In genomic region chr18:74331404-74331803, GRCh38 we compare ENCODE assay signal across 8 cellular contexts. TPM values are rescaled to one million over a fixed set of nuclear protein-coding genes. Genes with fewer than 3 reads are reported as not detected.
DNase-seq lines count a peak whose midpoint lies in the region; ATAC-seq and TF ChIP-seq lines count a peak whose summit lies in the region.

No MANE protein-coding gene starts in this region.

- in situ Hi-C loops in GM13976 (cut with MboI; ENCODE audit: low sequenced_read_pairs, unreplicated experiment), result no loop called here

- POLR2A ChIA-PET in activated CD8-positive, alpha-beta T cell treated with anti-CD3 and anti-CD28 coated beads for 36 hours (lab: Charles Lee), result no interaction called here
- POLR2A ChIA-PET in activated CD8-positive, alpha-beta T cell treated with anti-CD3 and anti-CD28 coated beads, Interleukin-2, amount 10 ng/mL, durations not matched to agents 7 days and 5 days (lab: Charles Lee), result no interaction called here
- POLR2A ChIA-PET in CD8-positive, alpha-beta T cell (lab: Charles Lee), result no interaction called here

- no peak for ATAC-seq in activated CD8-positive, alpha-beta T cell treated with anti-CD3 and anti-CD28 coated beads for 36 hours
- ATAC-seq in activated CD8-positive, alpha-beta T cell treated with anti-CD3 and anti-CD28 coated beads, Interleukin-2, amount 10 ng/mL, durations not matched to agents 7 days and 5 days, result no peak
- ATAC-seq in upper lobe of right lung, result peak; percentile 60
- ATAC-seq in GM21381 (IDR thresholded peaks at IDR 0.05; ENCODE audit: unreplicated experiment), result no peak
- ATAC-seq in CD8-positive, alpha-beta T cell, result no peak

- H3K27ac Mint-ChIP-seq in activated CD8-positive, alpha-beta T cell treated with anti-CD3 and anti-CD28 coated beads for 36 hours, result no peak overlapping the region
- H3K27ac Mint-ChIP-seq in activated CD8-positive, alpha-beta T cell treated with anti-CD3 and anti-CD28 coated beads, Interleukin-2, amount 10 ng/mL, durations not matched to agents 7 days and 5 days, result no peak overlapping the region
- no peak overlapping the region for H3K27ac Mint-ChIP-seq in CD8-positive, alpha-beta T cell

- CTCF ChIA-PET in activated CD8-positive, alpha-beta T cell treated with anti-CD3 and anti-CD28 coated beads for 36 hours (lab: Charles Lee), result interaction anchor here (0.6 kb wide), 1 partner anchor 11 kb away, joined by 5 read pairs; no protein-coding TSS in a partner anchor
- CTCF ChIA-PET in activated CD8-positive, alpha-beta T cell treated with anti-CD3 and anti-CD28 coated beads, Interleukin-2, amount 10 ng/mL, durations not matched to agents 7 days and 5 days (lab: Charles Lee), result no interaction called here
- CTCF ChIA-PET in CD8-positive, alpha-beta T cell (lab: Charles Lee), result no interaction called here

- no peaks in the 10 kb centered on the region for H3K36me3 Mint-ChIP-seq in activated CD8-positive, alpha-beta T cell treated with anti-CD3 and anti-CD28 coated beads for 36 hours (ENCODE audit: low read depth)
- no peaks in the 10 kb centered on the region for H3K36me3 Mint-ChIP-seq in activated CD8-positive, alpha-beta T cell treated with anti-CD3 and anti-CD28 coated beads, Interleukin-2, amount 10 ng/mL, durations not matched to agents 7 days and 5 days (ENCODE audit: low read depth)
- no peaks in the 10 kb centered on the region for H3K36me3 Mint-ChIP-seq in CD8-positive, alpha-beta T cell

- no peaks in the 10 kb centered on the region for H3K9me3 ChIP-seq in upper lobe of right lung
- no peaks in the 10 kb centered on the region for H3K9me3 ChIP-seq in CD8-positive, alpha-beta T cell (ENCODE audit: low read length)

- peaks cover 3% of the 10 kb centered on the region for H3K27me3 Mint-ChIP-seq in activated CD8-positive, alpha-beta T cell treated with anti-CD3 and anti-CD28 coated beads for 36 hours
- H3K27me3 Mint-ChIP-seq in activated CD8-positive, alpha-beta T cell treated with anti-CD3 and anti-CD28 coated beads, Interleukin-2, amount 10 ng/mL, durations not matched to agents 7 days and 5 days (ENCODE audit: low read depth), result peaks cover 18% of the 10 kb centered on the region
- H3K27me3 Mint-ChIP-seq in CD8-positive, alpha-beta T cell (ENCODE audit: low read depth), result peaks cover 6% of the 10 kb centered on the region

- no peaks in the 10 kb centered on the region for H3K4me1 Mint-ChIP-seq in activated CD8-positive, alpha-beta T cell treated with anti-CD3 and anti-CD28 coated beads for 36 hours (ENCODE audit: low read depth)
- H3K4me1 Mint-ChIP-seq in activated CD8-positive, alpha-beta T cell treated with anti-CD3 and anti-CD28 coated beads, Interleukin-2, amount 10 ng/mL, durations not matched to agents 7 days and 5 days (ENCODE audit: low read depth), result peaks cover 3% of the 10 kb centered on the region
- H3K4me1 Mint-ChIP-seq in CD8-positive, alpha-beta T cell (ENCODE audit: low read depth), result no peaks in the 10 kb centered on the region

- intact Hi-C loops in activated CD8-positive, alpha-beta T cell treated with anti-CD3 and anti-CD28 coated beads for 36 hours (cut with micrococcal nuclease), result no loop called here
- intact Hi-C loops in upper lobe of right lung (cut with DNase I), result no loop called here
- intact Hi-C loops in CD8-positive, alpha-beta T cell (cut with DNase I, micrococcal nuclease), result no loop called here

- DNase-seq in activated CD8-positive, alpha-beta T cell treated with anti-CD3 and anti-CD28 coated beads for 36 hours, result no peak
- DNase-seq in activated CD8-positive, alpha-beta T cell treated with anti-CD3 and anti-CD28 coated beads, Interleukin-2, amount 10 ng/mL, durations not matched to agents 7 days and 5 days, result no peak
- DNase-seq in NCI-H69 (lab: John Stamatoyannopoulos, UW) (peak; percentile 57), fibroblast of pulmonary artery (ENCODE audit: low read depth) (peak; percentile 74), upper lobe of right lung (no peak), GM13976 (ENCODE audit: low spot score) (no peak)
- DNase-seq in CD8-positive, alpha-beta T cell, result no peak

- H3K4me1 ChIP-seq in upper lobe of right lung, result no peaks in the 10 kb centered on the region
- no peaks in the 10 kb centered on the region for H3K4me1 ChIP-seq in CD8-positive, alpha-beta T cell (ENCODE audit: insufficient read depth, low read length)

- H3K4me3 ChIP-seq in fibroblast of pulmonary artery (replicated peaks; ENCODE audit: low read depth, low read length), result no peak overlapping the region
- H3K4me3 ChIP-seq in upper lobe of right lung, result no peak overlapping the region
- no peak overlapping the region for H3K4me3 ChIP-seq in CD8-positive, alpha-beta T cell (ENCODE audit: low read depth, low read length)

- H3K27ac ChIP-seq in upper lobe of right lung, result no peak overlapping the region
- H3K27ac ChIP-seq in CD8-positive, alpha-beta T cell (ENCODE audit: low read depth, low read length), result no peak overlapping the region

- no peak overlapping the region for H3K4me3 Mint-ChIP-seq in activated CD8-positive, alpha-beta T cell treated with anti-CD3 and anti-CD28 coated beads for 36 hours
- no peak overlapping the region for H3K4me3 Mint-ChIP-seq in activated CD8-positive, alpha-beta T cell treated with anti-CD3 and anti-CD28 coated beads, Interleukin-2, amount 10 ng/mL, durations not matched to agents 7 days and 5 days
- no peak overlapping the region for H3K4me3 Mint-ChIP-seq in CD8-positive, alpha-beta T cell

- peak; percentile 15 for TF ChIP-seq CTCF in activated CD8-positive, alpha-beta T cell treated with anti-CD3 and anti-CD28 coated beads for 36 hours (IDR thresholded peaks at IDR 0.05)
- TF ChIP-seq CTCF in fibroblast of pulmonary artery (IDR thresholded peaks at IDR 0.05; ENCODE audit: low read length, missing control alignments) (peak; percentile 70), upper lobe of right lung (IDR thresholded peaks at IDR 0.05) (peak; percentile 30), GM13976 (IDR thresholded peaks at IDR 0.05; ENCODE audit: borderline replicate concordance, control extremely low read depth, extremely low read depth, insufficient read depth, missing control alignments) (no peak)
- TF ChIP-seq CTCF in CD8-positive, alpha-beta T cell (IDR thresholded peaks at IDR 0.05), result no peak

- no peaks in the 10 kb centered on the region for H3K27me3 ChIP-seq in upper lobe of right lung
- no peaks in the 10 kb centered on the region for H3K27me3 ChIP-seq in CD8-positive, alpha-beta T cell (ENCODE audit: insufficient read depth, low read length)

- H3K36me3 ChIP-seq in upper lobe of right lung, result no peaks in the 10 kb centered on the region
- no peaks in the 10 kb centered on the region for H3K36me3 ChIP-seq in CD8-positive, alpha-beta T cell (ENCODE audit: insufficient read depth, low read length)

- no peaks in the 10 kb centered on the region for H3K9me3 Mint-ChIP-seq in activated CD8-positive, alpha-beta T cell treated with anti-CD3 and anti-CD28 coated beads for 36 hours
- no peaks in the 10 kb centered on the region for H3K9me3 Mint-ChIP-seq in activated CD8-positive, alpha-beta T cell treated with anti-CD3 and anti-CD28 coated beads, Interleukin-2, amount 10 ng/mL, durations not matched to agents 7 days and 5 days (ENCODE audit: insufficient read depth)
- peaks cover 3% of the 10 kb centered on the region for H3K9me3 Mint-ChIP-seq in CD8-positive, alpha-beta T cell

RNA-seq across cellular contexts. Expression of gene C18orf63, which starts 15.8 kb away (rescaled TPM):
- total RNA-seq in activated CD8-positive, alpha-beta T cell treated with anti-CD3 and anti-CD28 coated beads for 36 hours, result not detected
- not detected for total RNA-seq in activated CD8-positive, alpha-beta T cell treated with anti-CD3 and anti-CD28 coated beads, Interleukin-2, amount 10 ng/mL, durations not matched to agents 7 days and 5 days
- total RNA-seq in upper lobe of right lung, result 0.17 TPM
- total RNA-seq in CD8-positive, alpha-beta T cell, result not detected

RNA-seq across cellular contexts. Expression of gene CYB5A, which starts 39.6 kb away (rescaled TPM):
- total RNA-seq in activated CD8-positive, alpha-beta T cell treated with anti-CD3 and anti-CD28 coated beads for 36 hours, result 10 to 100 TPM; 60.2 to 62.4 TPM
- total RNA-seq in activated CD8-positive, alpha-beta T cell treated with anti-CD3 and anti-CD28 coated beads, Interleukin-2, amount 10 ng/mL, durations not matched to agents 7 days and 5 days, result 10 to 100 TPM; 28.7 to 31.3 TPM
- total RNA-seq in upper lobe of right lung, result 399 TPM
- 1 to 10 TPM; 4.4 to 5.9 TPM for total RNA-seq in CD8-positive, alpha-beta T cell

Comparison
In these comparisons a context has a peak if more than half of its experiments do, and no peak if none do; other contexts are left out.
1. DNase-seq: peak in NCI-H69 (single experiment) and fibroblast of pulmonary artery (single experiment); none in activated CD8-positive, alpha-beta T cell treated with anti-CD3 and anti-CD28 coated beads for 36 hours (single experiment), activated CD8-positive, alpha-beta T cell treated with anti-CD3 and anti-CD28 coated beads, Interleukin-2, amount 10 ng/mL, durations not matched to agents 7 days and 5 days (single experiment), upper lobe of right lung (single experiment), GM13976 (single experiment) and CD8-positive, alpha-beta T cell (0 of 7).
2. CTCF ChIP-seq: peak in activated CD8-positive, alpha-beta T cell treated with anti-CD3 and anti-CD28 coated beads for 36 hours (single experiment), fibroblast of pulmonary artery (single experiment) and upper lobe of right lung (single experiment); none in GM13976 (single experiment) and CD8-positive, alpha-beta T cell (single experiment).
3. RNA of gene CYB5A, which starts 39.6 kb away (total RNA-seq): 399 TPM in upper lobe of right lung (single experiment), 60.2 to 62.4 TPM in activated CD8-positive, alpha-beta T cell treated with anti-CD3 and anti-CD28 coated beads for 36 hours and 28.7 to 31.3 TPM in activated CD8-positive, alpha-beta T cell treated with anti-CD3 and anti-CD28 coated beads, Interleukin-2, amount 10 ng/mL, durations not matched to agents 7 days and 5 days; 4.4 to 5.9 TPM in CD8-positive, alpha-beta T cell; every median in the first group is over 4 times any median in the second.